1 cellular context compared by ENCODE assay signal in the genomic region with DNA sequence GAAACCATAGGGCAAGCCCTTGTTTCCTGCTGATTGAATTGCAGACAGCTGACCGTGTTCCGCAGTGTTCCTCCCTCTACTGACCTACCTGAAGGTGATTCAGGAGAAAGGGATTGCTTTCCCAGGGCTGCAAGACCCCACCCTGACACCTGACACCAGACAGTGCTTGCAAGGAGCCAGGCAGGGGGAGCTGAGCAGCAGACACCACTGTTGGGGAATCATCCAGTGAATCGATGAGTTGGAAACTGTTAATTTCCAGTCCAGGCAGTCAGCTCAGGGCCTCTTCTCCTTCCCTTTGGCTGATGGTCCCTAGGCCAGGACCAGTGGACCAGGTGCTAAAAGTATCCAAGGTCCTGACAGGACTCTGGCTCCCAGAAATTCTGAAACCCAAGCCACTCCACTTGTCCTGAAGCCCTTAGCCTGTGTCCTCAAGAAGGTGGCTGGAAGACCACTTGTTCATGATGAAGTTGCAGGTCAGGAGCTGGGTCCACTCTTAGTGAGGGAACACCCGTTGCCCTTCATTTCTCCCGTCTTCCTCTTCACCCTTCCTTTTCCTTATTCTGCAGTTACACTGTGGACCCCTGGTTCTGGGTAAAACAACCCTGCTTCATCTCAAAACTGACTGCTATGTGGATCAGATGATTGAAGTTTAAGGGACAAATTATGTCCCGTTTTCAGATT.
TF ChIP-seq lines count a peak whose summit lies in the region.

No MANE protein-coding gene starts in this region.

TF ChIP-seq in HCT116, 20 proteins besides CTCF, POLR2A, EP300 and RAD21 (continued from another document):
- TF ChIP-seq, protein P1, sequence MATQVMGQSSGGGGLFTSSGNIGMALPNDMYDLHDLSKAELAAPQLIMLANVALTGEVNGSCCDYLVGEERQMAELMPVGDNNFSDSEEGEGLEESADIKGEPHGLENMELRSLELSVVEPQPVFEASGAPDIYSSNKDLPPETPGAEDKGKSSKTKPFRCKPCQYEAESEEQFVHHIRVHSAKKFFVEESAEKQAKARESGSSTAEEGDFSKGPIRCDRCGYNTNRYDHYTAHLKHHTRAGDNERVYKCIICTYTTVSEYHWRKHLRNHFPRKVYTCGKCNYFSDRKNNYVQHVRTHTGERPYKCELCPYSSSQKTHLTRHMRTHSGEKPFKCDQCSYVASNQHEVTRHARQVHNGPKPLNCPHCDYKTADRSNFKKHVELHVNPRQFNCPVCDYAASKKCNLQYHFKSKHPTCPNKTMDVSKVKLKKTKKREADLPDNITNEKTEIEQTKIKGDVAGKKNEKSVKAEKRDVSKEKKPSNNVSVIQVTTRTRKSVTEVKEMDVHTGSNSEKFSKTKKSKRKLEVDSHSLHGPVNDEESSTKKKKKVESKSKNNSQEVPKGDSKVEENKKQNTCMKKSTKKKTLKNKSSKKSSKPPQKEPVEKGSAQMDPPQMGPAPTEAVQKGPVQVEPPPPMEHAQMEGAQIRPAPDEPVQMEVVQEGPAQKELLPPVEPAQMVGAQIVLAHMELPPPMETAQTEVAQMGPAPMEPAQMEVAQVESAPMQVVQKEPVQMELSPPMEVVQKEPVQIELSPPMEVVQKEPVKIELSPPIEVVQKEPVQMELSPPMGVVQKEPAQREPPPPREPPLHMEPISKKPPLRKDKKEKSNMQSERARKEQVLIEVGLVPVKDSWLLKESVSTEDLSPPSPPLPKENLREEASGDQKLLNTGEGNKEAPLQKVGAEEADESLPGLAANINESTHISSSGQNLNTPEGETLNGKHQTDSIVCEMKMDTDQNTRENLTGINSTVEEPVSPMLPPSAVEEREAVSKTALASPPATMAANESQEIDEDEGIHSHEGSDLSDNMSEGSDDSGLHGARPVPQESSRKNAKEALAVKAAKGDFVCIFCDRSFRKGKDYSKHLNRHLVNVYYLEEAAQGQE (IDR thresholded peaks at IDR 0.05; ENCODE audit: low read depth), result no peak
- TF ChIP-seq ZNF274 (IDR thresholded peaks at IDR 0.05; ENCODE audit: low read depth, low read length), result no peak
- TF ChIP-seq POLR2AphosphoS5 (IDR thresholded peaks at IDR 0.05; ENCODE audit: low read depth, low read length), result no peak; the same call in 1 of the 2 replicates
- TF ChIP-seq SP1 (IDR thresholded peaks at IDR 0.05; ENCODE audit: low read depth), result no peak; the same call in 1 of the 2 replicates
- no peak for TF ChIP-seq JUND (IDR thresholded peaks at IDR 0.05)
- TF ChIP-seq CEBPB (IDR thresholded peaks at IDR 0.05; ENCODE audit: low read depth), result no peak
- no peak for TF ChIP-seq SRF (IDR thresholded peaks at IDR 0.05; ENCODE audit: low read depth)
- no peak for TF ChIP-seq SIN3A (IDR thresholded peaks at IDR 0.05; ENCODE audit: low read depth)
TF ChIP-seq in HCT116: peak in this region for 0.
